Comparison of ENCODE assay signal across 13 cellular contexts in the genomic region with DNA sequence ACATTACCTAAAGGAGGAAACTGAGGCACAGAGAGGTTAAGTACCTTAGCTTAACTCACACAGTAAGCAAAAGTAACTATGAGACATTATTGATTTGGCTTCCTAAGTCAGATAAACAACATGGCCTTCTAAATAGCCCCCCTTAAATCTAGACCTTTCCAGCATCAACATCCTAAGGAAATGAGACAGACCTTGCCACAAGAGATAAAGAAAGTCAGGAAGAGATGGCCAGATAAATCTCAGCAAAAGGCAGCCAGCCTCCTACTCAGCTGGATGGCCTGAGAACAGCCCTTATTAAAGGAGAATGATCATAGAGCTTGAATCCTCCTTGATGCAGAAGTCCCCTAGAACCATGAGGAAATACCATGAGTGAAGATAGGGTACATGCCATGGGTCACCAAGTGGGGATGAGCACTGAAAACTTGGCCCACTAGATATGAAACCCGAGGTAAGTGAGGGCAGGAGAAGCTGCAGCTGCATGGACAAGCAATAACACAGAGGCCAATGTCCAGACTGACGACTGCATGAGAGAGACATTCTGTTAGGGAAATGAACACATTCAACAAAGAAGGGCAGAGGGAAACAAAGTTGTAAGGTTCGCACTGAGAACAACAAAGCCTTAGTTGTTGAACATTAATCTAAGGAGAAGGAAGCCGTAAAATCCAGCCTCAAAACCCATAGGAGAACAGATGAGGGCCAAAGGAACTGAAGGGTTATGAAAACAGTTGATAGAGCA.
DNase-seq lines count a peak whose midpoint lies in the region; ATAC-seq, FAIRE-seq and TF ChIP-seq lines count a peak whose summit lies in the region.
"Had no signal": no experiment of that assay in that cellular context is flagged by ENCODE, and none has a peak within 500 bp of the region (broad histone marks: within the 10 kb centered on the region; RNA-seq: fewer than 3 reads in every experiment).

No MANE protein-coding gene starts in this region.

- no peaks in the 10 kb centered on the region for H3K36me3 ChIP-seq in HepG2 (replicated peaks in 1 of 2; ENCODE audit: control insufficient read depth in 1 of 2, insufficient read depth in 2 of 2, low read length in 2 of 2)
- H3K36me3 ChIP-seq in right lobe of liver, result no peaks in the 10 kb centered on the region
- no peaks in the 10 kb centered on the region for H3K36me3 ChIP-seq in endothelial cell of umbilical vein (ENCODE audit: control insufficient read depth in 2 of 2, extremely low read depth in 1 of 2, insufficient read depth in 2 of 2, low read length in 2 of 2)
- H3K36me3 ChIP-seq in trophoblast cell (ENCODE audit: control insufficient read depth in 1 of 2, insufficient read depth in 2 of 2, low read length in 2 of 2), result no peaks in the 10 kb centered on the region
- H3K36me3 ChIP-seq: BLaER1, HAP-1 had no signal

- no peak for TF ChIP-seq EP300 in HepG2 (IDR thresholded peaks at IDR 0.05; ENCODE audit: low read depth in 2 of 2, low read length in 2 of 2)
- TF ChIP-seq EP300 in HepG2 (CRISPR knock-in tag; IDR thresholded peaks at IDR 0.05; ENCODE audit: borderline replicate concordance), result no peak

- peaks cover 12% of the 10 kb centered on the region for H3K27me3 Mint-ChIP-seq in progenitor cell of endocrine pancreas

- no peak overlapping the region for H4K91ac ChIP-seq in trophoblast cell (ENCODE audit: low read depth, low read length)

- H3K4ac ChIP-seq in trophoblast cell (ENCODE audit: low read depth, low read length), result no peak overlapping the region

- no peak overlapping the region for H3K27ac ChIP-seq in HepG2 (ENCODE audit: extremely low read length, insufficient read depth, low read length)
- H3K27ac ChIP-seq in right lobe of liver, result no peak overlapping the region
- peak overlapping the region; percentile 93 for H3K27ac ChIP-seq in endothelial cell of umbilical vein (ENCODE audit: insufficient read depth, low read depth, low read length)
- no peak overlapping the region for H3K27ac ChIP-seq in trophoblast cell (ENCODE audit: low read depth, low read length)
- H3K27ac ChIP-seq: 22Rv1, BLaER1 had no signal

- no peak overlapping the region for H2BK5ac ChIP-seq in trophoblast cell (ENCODE audit: low read depth, low read length, poor library complexity)

- H3K4me3 Mint-ChIP-seq in progenitor cell of endocrine pancreas (ENCODE audit: low read depth), result no peak overlapping the region

- H2AFZ ChIP-seq in HepG2 (ENCODE audit: low read length) (no peak overlapping the region), endothelial cell of umbilical vein (ENCODE audit: low read depth, low read length) (peak overlapping the region; percentile 91), trophoblast cell (ENCODE audit: insufficient read depth, low read length, poor library complexity) (no peak overlapping the region)

- no peak overlapping the region for H3K23ac ChIP-seq in trophoblast cell (ENCODE audit: low read length)

- no peaks in the 10 kb centered on the region for H3K36me3 Mint-ChIP-seq in progenitor cell of endocrine pancreas (ENCODE audit: insufficient read depth)

- H4K12ac ChIP-seq in trophoblast cell (ENCODE audit: low read depth, low read length), result no peak overlapping the region

- TF ChIP-seq RAD21 in HepG2 (CRISPR knock-in tag; IDR thresholded peaks at IDR 0.05), result no peak

- H3K9ac ChIP-seq in HepG2 (ENCODE audit: insufficient read depth, low read depth, low read length) (no peak overlapping the region), endothelial cell of umbilical vein (replicated peaks; ENCODE audit: extremely low read depth, insufficient read depth, low read length) (peak overlapping the region; percentile 60), trophoblast cell (ENCODE audit: low read length) (peak overlapping the region; percentile 43)
- H3K9ac ChIP-seq: BLaER1 had no signal

- H3K9me1 ChIP-seq in endothelial cell of umbilical vein (replicated peaks; ENCODE audit: control insufficient read depth, extremely low read depth, insufficient read depth, low read length), result no peaks in the 10 kb centered on the region

- 3% methylated on average over 4 of the region's 4 CpGs for WGBS in HepG2 (ENCODE audit: low lambda C conversion rate)
- WGBS in right lobe of liver (ENCODE audit: insufficient coverage, low coverage, low lambda C conversion rate, missing lambda C conversion rate), result 13% methylated on average over 4 of the region's 4 CpGs
- no CpG with 5 or more reads among the region's 4 CpGs for WGBS in trophoblast cell (ENCODE audit: extremely low coverage, insufficient coverage, insufficient read length)

- H3K4me2 ChIP-seq in HepG2 (ENCODE audit: low read depth, low read length) (no peak overlapping the region), endothelial cell of umbilical vein (ENCODE audit: insufficient read depth, low read length) (peak overlapping the region; percentile 83), trophoblast cell (ENCODE audit: low read length) (no peak overlapping the region)
- H3K4me2 ChIP-seq: BLaER1 had no signal

- H2AK5ac ChIP-seq in trophoblast cell (ENCODE audit: low read length), result no peak overlapping the region

- ATAC-seq in HepG2 (peak; percentile 64), right lobe of liver (no peak), HG03342 (IDR thresholded peaks at IDR 0.05; ENCODE audit: unreplicated experiment) (no peak), GM21360 (IDR thresholded peaks at IDR 0.05; ENCODE audit: unreplicated experiment) (no peak)

- no peaks in the 10 kb centered on the region for H3K4me1 Mint-ChIP-seq in progenitor cell of endocrine pancreas (ENCODE audit: low read depth)

- H3K4me1 ChIP-seq in HepG2 (ENCODE audit: insufficient read depth, low read length) (no peaks in the 10 kb centered on the region), right lobe of liver (no peaks in the 10 kb centered on the region), endothelial cell of umbilical vein (ENCODE audit: control insufficient read depth, extremely low read depth, insufficient read depth, low read length) (peaks cover 43% of the 10 kb centered on the region), trophoblast cell (ENCODE audit: control insufficient read depth in 1 of 2, insufficient read depth in 2 of 2, low read length in 2 of 2) (no peaks in the 10 kb centered on the region)
- H3K4me1 ChIP-seq: BLaER1, HAP-1 had no signal

- no peak overlapping the region for H4K8ac ChIP-seq in trophoblast cell (ENCODE audit: low read depth, low read length)

- DNase-seq in HepG2 (ENCODE audit: low spot score), result no peak
- no peak for DNase-seq in right lobe of liver
- peak; percentile 91 for DNase-seq in endothelial cell of umbilical vein (ENCODE audit: low read depth, low spot score)
- DNase-seq in trophoblast cell, result no peak
- no peak for DNase-seq in GM12892 (ENCODE audit: insufficient read length)
- no peak for DNase-seq in progenitor cell of endocrine pancreas (ENCODE audit: low spot score, unreplicated experiment)
- DNase-seq: GOT3 had no signal

- FAIRE-seq in HepG2 (lab: Jason Lieb, UNC), result no peak
- FAIRE-seq in endothelial cell of umbilical vein (lab: Jason Lieb, UNC), result peak; percentile 81
- FAIRE-seq in GM12892 (lab: Jason Lieb, UNC), result no peak
- FAIRE-seq: GM18507 had no signal

- no TSS peak for BruUV-seq in HepG2 (replicated peaks; lab: Mats Ljungman, UMichigan)
- no TSS peak for BruUV-seq in endothelial cell of umbilical vein (replicated peaks; lab: Mats Ljungman, UMichigan)

- CTCF ChIA-PET in HepG2 (lab: Yijun Ruan, JAX; ENCODE audit: low intra/inter-chr PET ratio, low total read pairs), result no interaction called here
- CTCF ChIA-PET in endothelial cell of umbilical vein (lab: Charles Lee), result interaction anchor here (0.6 to 1.2 kb wide), 3 partner anchors 21 to 496 kb away, joined by 3 to 4 read pairs (median 3); no protein-coding TSS in a partner anchor

- H3K4me3 ChIP-seq in HepG2 (replicated peaks in 1 of 3; ENCODE audit: insufficient read depth in 1 of 3, low read depth in 2 of 3, low read length in 3 of 3), result no peak overlapping the region
- H3K4me3 ChIP-seq in right lobe of liver, result no peak overlapping the region
- H3K4me3 ChIP-seq in endothelial cell of umbilical vein (replicated peaks in 1 of 3; ENCODE audit: insufficient read depth in 1 of 3, low read depth in 1 of 3, low read length in 3 of 3), result peak overlapping the region in 1 of 3 experiments; percentile 47
- no peak overlapping the region for H3K4me3 ChIP-seq in trophoblast cell (ENCODE audit: low read depth, low read length)
- H3K4me3 ChIP-seq: BLaER1, HAP-1 had no signal

- TF ChIP-seq CTCF in HepG2 (CRISPR knock-in tag; IDR thresholded peaks at IDR 0.05), result no peak
- no peak for TF ChIP-seq CTCF in right lobe of liver (IDR thresholded peaks at IDR 0.05)
- no peak for TF ChIP-seq CTCF in endothelial cell of umbilical vein (IDR thresholded peaks at IDR 0.05; ENCODE audit: extremely low read depth in 1 of 2, insufficient read depth in 1 of 2, low read depth in 1 of 2, low read length in 2 of 2)
- no peak for TF ChIP-seq CTCF in progenitor cell of endocrine pancreas (IDR thresholded peaks at IDR 0.05; ENCODE audit: unreplicated experiment)

- intact Hi-C loops in HepG2 (cut with micrococcal nuclease; ENCODE audit: unreplicated experiment), result no loop called here
- intact Hi-C loops in right lobe of liver (cut with DNase I), result no loop called here
- intact Hi-C loops in endothelial cell of umbilical vein (cut with micrococcal nuclease), result loop anchor here (1.0 to 10.0 kb wide), 5 partner anchors 38 to 1538 kb away; no protein-coding TSS in a partner anchor

- no peaks in the 10 kb centered on the region for H3K79me2 ChIP-seq in HepG2 (ENCODE audit: insufficient read depth, low read length)
- H3K79me2 ChIP-seq in endothelial cell of umbilical vein (ENCODE audit: control insufficient read depth, insufficient read depth, low read length), result no peaks in the 10 kb centered on the region
- no peaks in the 10 kb centered on the region for H3K79me2 ChIP-seq in trophoblast cell (ENCODE audit: control insufficient read depth, insufficient read depth, low read length, poor library complexity)

- no peak overlapping the region for H2BK120ac ChIP-seq in trophoblast cell (ENCODE audit: insufficient read depth, low read length, poor library complexity)

- POLR2A ChIA-PET in HepG2 (lab: Yijun Ruan, JAX) (no interaction called here), endothelial cell of umbilical vein (lab: Charles Lee) (no interaction called here)

- H3K79me1 ChIP-seq in trophoblast cell (ENCODE audit: low read length), result no peaks in the 10 kb centered on the region

- dilution Hi-C loops in endothelial cell of umbilical vein (cut with MboI; ENCODE audit: extremely low pct_ligation_motif_present, low sequenced_read_pairs), result no loop called here

- H2BK12ac ChIP-seq in trophoblast cell (ENCODE audit: low read length), result no peak overlapping the region

- H3K14ac ChIP-seq in trophoblast cell (ENCODE audit: low read length), result no peak overlapping the region

- H3K9me3 ChIP-seq in HepG2 (ENCODE audit: low read length), result no peaks in the 10 kb centered on the region
- no peaks in the 10 kb centered on the region for H3K9me3 ChIP-seq in right lobe of liver
- H3K9me3 ChIP-seq in endothelial cell of umbilical vein (replicated peaks; ENCODE audit: control insufficient read depth, insufficient read depth, low read length), result no peaks in the 10 kb centered on the region
- no peaks in the 10 kb centered on the region for H3K9me3 ChIP-seq in trophoblast cell (ENCODE audit: insufficient read depth, low read depth, low read length)
- H3K9me3 ChIP-seq: BLaER1, HAP-1 had no signal

- H4K20me1 ChIP-seq in HepG2 (ENCODE audit: insufficient read depth, low read length), result no peaks in the 10 kb centered on the region
- no peaks in the 10 kb centered on the region for H4K20me1 ChIP-seq in endothelial cell of umbilical vein (replicated peaks; ENCODE audit: control insufficient read depth, extremely low read depth, insufficient read depth, low read length)
- H4K20me1 ChIP-seq: BLaER1 had no signal

- H3K27me3 ChIP-seq in HepG2 (ENCODE audit: control insufficient read depth in 1 of 2, insufficient read depth in 2 of 2, low read length in 2 of 2), result no peaks in the 10 kb centered on the region
- H3K27me3 ChIP-seq in right lobe of liver, result no peaks in the 10 kb centered on the region
- H3K27me3 ChIP-seq in endothelial cell of umbilical vein (ENCODE audit: control insufficient read depth in 2 of 2, insufficient read depth in 2 of 2, low read length in 2 of 2), result peaks cover 0 to 1% of the 10 kb centered on the region in 2 experiments
- no peaks in the 10 kb centered on the region for H3K27me3 ChIP-seq in trophoblast cell (ENCODE audit: insufficient read depth, low read length)
- H3K27me3 ChIP-seq: BLaER1 had no signal

- H3K9me3 Mint-ChIP-seq in progenitor cell of endocrine pancreas (ENCODE audit: low read depth), result no peaks in the 10 kb centered on the region

- TF ChIP-seq POLR2A in HepG2 (IDR thresholded peaks at IDR 0.05; ENCODE audit: insufficient read depth in 1 of 2, low read depth in 2 of 2, low read length in 2 of 2), result no peak
- no peak for TF ChIP-seq POLR2A in right lobe of liver (IDR thresholded peaks at IDR 0.05)
- TF ChIP-seq POLR2A in endothelial cell of umbilical vein (IDR thresholded peaks at IDR 0.05; ENCODE audit: low read depth, low read length), result peak; percentile 59
- no peak for TF ChIP-seq POLR2A in GM12892 (IDR thresholded peaks at IDR 0.05; ENCODE audit: low read depth, low read length)

- in situ Hi-C loops in HepG2 (cut with HindIII; ENCODE audit: extremely low pct_ligation_motif_present, low pct_unique_long_range_greater_than_20kb), result no loop called here

- H3K18ac ChIP-seq in trophoblast cell (ENCODE audit: low read length), result no peak overlapping the region

- H3K27ac Mint-ChIP-seq in progenitor cell of endocrine pancreas, result no peak overlapping the region
